ENCODE assay signal across 9 cellular contexts in the genomic region with DNA sequence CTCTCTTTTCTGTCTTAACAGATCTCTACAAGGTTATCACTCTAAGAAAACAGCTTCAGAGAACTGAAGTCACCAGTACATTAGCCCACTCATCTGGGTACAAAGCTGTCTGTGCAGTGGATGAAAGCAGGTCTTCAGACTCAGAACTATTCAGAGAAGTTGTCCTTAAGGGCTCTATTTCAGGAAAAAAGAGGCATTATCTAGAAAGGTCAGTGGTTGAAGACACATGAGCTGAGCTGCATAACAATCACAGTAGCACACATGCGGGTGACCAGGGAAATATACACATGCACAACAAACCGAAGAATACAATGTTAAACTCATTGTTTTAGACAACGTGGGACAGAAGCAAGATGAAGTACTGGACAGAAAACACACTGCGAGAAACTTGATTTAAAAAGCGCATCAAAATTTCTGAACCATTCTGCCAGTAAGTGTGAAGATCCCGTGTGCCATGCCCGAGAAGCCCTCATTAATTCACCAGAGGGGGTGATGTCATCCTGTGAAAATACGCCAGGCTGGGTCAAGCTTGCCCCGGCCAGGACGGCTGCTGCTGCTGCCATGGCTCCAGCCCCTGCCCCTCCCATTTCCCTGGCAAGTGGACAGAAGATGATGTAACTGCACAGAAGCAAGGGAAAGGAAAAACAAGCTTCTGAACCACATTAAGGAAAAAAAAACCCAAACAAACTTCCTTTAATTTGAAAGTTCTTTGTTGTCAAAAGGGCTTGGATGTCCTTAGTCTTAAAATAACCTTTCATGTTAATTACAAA. TPM values are rescaled to one million over a fixed set of nuclear protein-coding genes. Genes with fewer than 3 reads are reported as not detected.
A peak's percentile ranks its signal among the peaks of the same experiment; 100 is the strongest.
DNase-seq lines count a peak whose midpoint lies in the region; ATAC-seq and FAIRE-seq lines count a peak whose summit lies in the region.
"Had no signal": no experiment of that assay in that cellular context is flagged by ENCODE, and none has a peak within 500 bp of the region (broad histone marks: within the 10 kb centered on the region; RNA-seq: fewer than 3 reads in every experiment).

No MANE protein-coding gene starts in this region.

- H2BK120ac ChIP-seq in mesenchymal stem cell (ENCODE audit: low read depth, low read length): no peak overlapping the region

- H3K27ac ChIP-seq in ectodermal cell (ENCODE audit: insufficient read depth, low read depth, low read length, poor library complexity, severe bottlenecking) (peak overlapping the region; percentile 67), mesenchymal stem cell (ENCODE audit: low read length, poor library complexity, severe bottlenecking) (peak overlapping the region; percentile 9)

- no peak overlapping the region for H3K14ac ChIP-seq in mesenchymal stem cell (ENCODE audit: low read length in 2 of 2)

- ATAC-seq in GM21423 (IDR thresholded peaks at IDR 0.05; ENCODE audit: unreplicated experiment): no peak
- no peak for ATAC-seq in HG03175 (IDR thresholded peaks at IDR 0.05; ENCODE audit: unreplicated experiment)

- H3K79me1 ChIP-seq in mesenchymal stem cell (replicated peaks; ENCODE audit: low read length, poor library complexity, severe bottlenecking): peaks cover 15% of the 10 kb centered on the region

- H2BK12ac ChIP-seq in mesenchymal stem cell (ENCODE audit: low read length in 2 of 2): no peak overlapping the region

- H2AK5ac ChIP-seq in mesenchymal stem cell (ENCODE audit: low read length, severe bottlenecking): no peak overlapping the region

- no peak overlapping the region for H4K8ac ChIP-seq in mesenchymal stem cell (ENCODE audit: low read length)

- no peak overlapping the region for H2AFZ ChIP-seq in mesenchymal stem cell (ENCODE audit: low read depth, low read length)

- H2BK15ac ChIP-seq in mesenchymal stem cell (ENCODE audit: low read depth, poor library complexity, severe bottlenecking): no peak overlapping the region

- H3K9ac ChIP-seq in mesenchymal stem cell (ENCODE audit: low read length): peak overlapping the region; percentile 88

- H3K23ac ChIP-seq in mesenchymal stem cell (ENCODE audit: low read length in 2 of 2): no peak overlapping the region

- no peak overlapping the region for H3K4ac ChIP-seq in mesenchymal stem cell (ENCODE audit: low read depth in 1 of 2, low read length in 2 of 2)

- no peak overlapping the region for H3K4me3 ChIP-seq in ectodermal cell (ENCODE audit: insufficient read depth, low read depth, low read length)
- peak overlapping the region in 1 of 2 experiments; percentile 5 for H3K4me3 ChIP-seq in mesenchymal stem cell (ENCODE audit: insufficient read depth in 1 of 2, low read depth in 1 of 2, low read length in 2 of 2)

- H3K9me3 ChIP-seq in ectodermal cell (ENCODE audit: control insufficient read depth, low read length) (no peaks in the 10 kb centered on the region), mesenchymal stem cell (ENCODE audit: control insufficient read depth, low read length) (no peaks in the 10 kb centered on the region)

- FAIRE-seq in urothelium cell line (lab: Jason Lieb, UNC): no peak
- FAIRE-seq: H1 had no signal

- H3K36me3 ChIP-seq in ectodermal cell (ENCODE audit: control insufficient read depth, insufficient read depth, low read length) (peaks cover 46% of the 10 kb centered on the region), mesenchymal stem cell (ENCODE audit: control insufficient read depth in 1 of 2, insufficient read depth in 2 of 2, low read depth in 1 of 2, low read length in 2 of 2) (peaks cover 54 to 81% of the 10 kb centered on the region in 2 experiments)

- 88 to 90% methylated on average over 10 of the region's 10 CpGs for WGBS in ectodermal cell, 2 experiments
- 63% methylated on average over 10 of the region's 10 CpGs for WGBS in mesenchymal stem cell

- DNase-seq in CD1c-positive myeloid dendritic cell (ENCODE audit: extremely low spot score): peak; percentile 54
- peak; percentile 68 for DNase-seq in NCI-H446 treated with DMSO at 0.1 percent for 48 hours (lab: John Stamatoyannopoulos, UW)
- peak; percentile 87 for DNase-seq in mesenchymal stem cell
- DNase-seq in urothelium cell line (ENCODE audit: low spot score): peak; percentile 60
- no peak for DNase-seq in NCI-H748 (lab: John Stamatoyannopoulos, UW; ENCODE audit: unreplicated experiment)

- H3K27me3 ChIP-seq in ectodermal cell (ENCODE audit: control insufficient read depth, insufficient read depth, low read length, poor library complexity, severe bottlenecking) (no peaks in the 10 kb centered on the region), mesenchymal stem cell (ENCODE audit: control insufficient read depth in 1 of 2, insufficient read depth in 1 of 2, low read length in 2 of 2) (no peaks in the 10 kb centered on the region)

- no peak overlapping the region for H4K91ac ChIP-seq in mesenchymal stem cell (ENCODE audit: low read length)

- no peak overlapping the region for H3K18ac ChIP-seq in mesenchymal stem cell (ENCODE audit: low read depth in 1 of 2, low read length in 2 of 2)

- peaks cover 7% of the 10 kb centered on the region for H3K4me1 ChIP-seq in ectodermal cell (ENCODE audit: control insufficient read depth, insufficient read depth, low read length)
- H3K4me1 ChIP-seq in mesenchymal stem cell (ENCODE audit: control insufficient read depth, insufficient read depth, low read depth, low read length): peaks cover 12% of the 10 kb centered on the region

- H2BK5ac ChIP-seq in mesenchymal stem cell (ENCODE audit: low read depth, low read length, poor library complexity, severe bottlenecking): no peak overlapping the region

- no peak overlapping the region for H3K4me2 ChIP-seq in mesenchymal stem cell (ENCODE audit: low read length, poor library complexity, severe bottlenecking)

RNA-seq across cellular contexts. Expression of gene DYNC1LI2, which starts 10.1 kb away (rescaled TPM):
- polyA plus RNA-seq in ectodermal cell (2013, experiment 1 of 4): 130 TPM
- polyA plus RNA-seq in ectodermal cell (2013, experiment 2 of 4): 160 TPM
- 85.3 TPM for polyA plus RNA-seq in ectodermal cell (2013, experiment 3 of 4)
- polyA plus RNA-seq in ectodermal cell (2013, experiment 4 of 4): 95.8 TPM
- 230 TPM for polyA plus RNA-seq in mesenchymal stem cell (2013, experiment 1 of 2)
- 233 TPM for polyA plus RNA-seq in mesenchymal stem cell (2013, experiment 2 of 2)

RNA-seq across cellular contexts. Expression of gene CMTM4, which starts 44.8 kb away (rescaled TPM):
- 26.2 TPM for polyA plus RNA-seq in ectodermal cell (2013, experiment 1 of 4)
- 25.5 TPM for polyA plus RNA-seq in ectodermal cell (2013, experiment 2 of 4)
- 22.5 TPM for polyA plus RNA-seq in ectodermal cell (2013, experiment 3 of 4)
- polyA plus RNA-seq in ectodermal cell (2013, experiment 4 of 4): 26.3 TPM
- polyA plus RNA-seq in mesenchymal stem cell (2013, experiment 1 of 2): 9.1 TPM
- polyA plus RNA-seq in mesenchymal stem cell (2013, experiment 2 of 2): 8.8 TPM
